In the genomic region with DNA sequence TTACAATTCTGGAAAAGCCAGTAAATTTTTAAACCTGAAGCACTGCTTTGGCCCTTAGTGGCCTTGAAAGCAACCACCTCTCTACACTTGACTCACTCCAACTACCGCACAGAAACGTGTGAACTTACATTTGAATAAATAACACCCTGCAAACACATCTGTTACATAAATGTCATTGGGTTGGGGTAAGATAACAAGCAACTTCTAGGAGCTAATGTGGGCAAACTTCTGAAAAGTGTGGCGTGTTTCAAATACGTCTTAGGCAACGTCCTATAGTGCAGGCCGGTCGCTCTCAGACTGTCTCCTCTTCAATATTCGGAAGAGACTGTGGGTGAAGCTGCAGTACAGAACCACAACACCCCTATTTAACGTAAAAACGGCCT, we compare ENCODE assay signal across 8 cellular contexts. TPM values are rescaled to one million over a fixed set of nuclear protein-coding genes. Genes with fewer than 3 reads are reported as not detected.
DNase-seq lines count a peak whose midpoint lies in the region; ATAC-seq, FAIRE-seq and TF ChIP-seq lines count a peak whose summit lies in the region.

No MANE protein-coding gene starts in this region.

- peaks cover 23% of the 10 kb centered on the region for H3K4me1 Mint-ChIP-seq in activated T-helper 17 cell treated with anti-CD3 and anti-CD28 coated beads, Interleukin-2, amount 50 U/mL, for 72 hours

- peaks cover 11% of the 10 kb centered on the region for H3K27me3 Mint-ChIP-seq in activated T-helper 17 cell treated with anti-CD3 and anti-CD28 coated beads, Interleukin-2, amount 50 U/mL, for 72 hours

- peak overlapping the region; percentile 54 to 79 for H3K4me3 ChIP-seq in right atrium auricular region

- DNase-seq in D721Med (ENCODE audit: insufficient read length, low spot score) (no peak), right atrium auricular region (ENCODE audit: low spot score) (no peak), sciatic nerve (ENCODE audit: low spot score) (no peak), NCI-H524 treated with DMSO at 0.1 percent for 48 hours (lab: John Stamatoyannopoulos, UW) (no peak)
- no peak for DNase-seq in stimulated activated CD4-positive, alpha-beta T cell treated with anti-CD3 and anti-CD28 coated beads, Interleukin-2, amount 100 ng/mL, for 48 hours

- peaks cover 0 to 19% of the 10 kb centered on the region in 2 donors for H3K4me1 ChIP-seq in right atrium auricular region

- peak; percentile 51 for ATAC-seq in GM19395 (IDR thresholded peaks at IDR 0.05; ENCODE audit: unreplicated experiment)
- ATAC-seq in HG03439 (IDR thresholded peaks at IDR 0.05; ENCODE audit: unreplicated experiment), result peak; percentile 38
- ATAC-seq in activated T-helper 17 cell treated with anti-CD3 and anti-CD28 coated beads, Interleukin-2, amount 50 U/mL, for 72 hours (replicated peaks), result peak; percentile 42
- peak; percentile 58 for ATAC-seq in sciatic nerve

- TF ChIP-seq CTCF in D721Med (IDR thresholded peaks at IDR 0.05; ENCODE audit: insufficient read depth, missing control alignments), result no peak
- no peak for TF ChIP-seq CTCF in right atrium auricular region (IDR thresholded peaks at IDR 0.05)

- peaks cover 12% of the 10 kb centered on the region for H3K36me3 ChIP-seq in right atrium auricular region

- H3K27ac Mint-ChIP-seq in activated T-helper 17 cell treated with anti-CD3 and anti-CD28 coated beads, Interleukin-2, amount 50 U/mL, for 72 hours, result peak overlapping the region; percentile 97

- H3K36me3 Mint-ChIP-seq in activated T-helper 17 cell treated with anti-CD3 and anti-CD28 coated beads, Interleukin-2, amount 50 U/mL, for 72 hours (ENCODE audit: low read depth), result peaks cover 18% of the 10 kb centered on the region

- intact Hi-C loops in sciatic nerve (cut with DNase I), result no loop called here

- no peaks in the 10 kb centered on the region for H3K27me3 ChIP-seq in right atrium auricular region

- no peaks in the 10 kb centered on the region for H3K9me3 Mint-ChIP-seq in activated T-helper 17 cell treated with anti-CD3 and anti-CD28 coated beads, Interleukin-2, amount 50 U/mL, for 72 hours

- H3K27ac ChIP-seq in right atrium auricular region, result peak overlapping the region; percentile 80 to 87

- peak overlapping the region; percentile 93 for H3K4me3 Mint-ChIP-seq in activated T-helper 17 cell treated with anti-CD3 and anti-CD28 coated beads, Interleukin-2, amount 50 U/mL, for 72 hours

- peak; percentile 35 for FAIRE-seq in D721Med (lab: Jason Lieb, UNC)

- no peaks in the 10 kb centered on the region for H3K9me3 ChIP-seq in right atrium auricular region

RNA-seq across cellular contexts. Expression of gene ORC5, which starts 0.5 kb away (rescaled TPM):
- 10 to 100 TPM; 15.6 to 27.7 TPM for total RNA-seq in activated T-helper 17 cell treated with anti-CD3 and anti-CD28 coated beads, Interleukin-2, amount 50 U/mL, for 72 hours
- total RNA-seq in right atrium auricular region, result 10 to 100 TPM in 1 of 2 donors, 1 to 10 TPM in 1; 5.5 to 11.9 TPM
- total RNA-seq in sciatic nerve, result 21.4 TPM
